ENCODE assay signal across 16 cellular contexts in genomic region chr2:233813236-233814062, GRCh38. TPM values are rescaled to one million over a fixed set of nuclear protein-coding genes. Genes with fewer than 3 reads are reported as not detected.
"Had no signal": no experiment of that assay in that cellular context is flagged by ENCODE, and none has a peak within 500 bp of the region (broad histone marks: within the 10 kb centered on the region; RNA-seq: fewer than 3 reads in every experiment).

No MANE protein-coding gene starts in this region.

- H3K4me1 Mint-ChIP-seq: activated naive CD4-positive, alpha-beta T cell treated with anti-CD3 and anti-CD28 coated beads, Interleukin-2, amount 50 U/mL, for 24 hours; central memory CD8-positive, alpha-beta T cell; nephron had no signal

- ATAC-seq: activated CD4-positive, CD25-positive, alpha-beta regulatory T cell treated with anti-CD3 and anti-CD28 coated beads, Interleukin-2, amount 50 U/mL, for 24 hours; body of pancreas; T-helper 17 cell had no signal

- H3K27ac Mint-ChIP-seq: activated CD4-positive, alpha-beta memory T cell treated with anti-CD3 and anti-CD28 coated beads for 36 hours; activated naive CD4-positive, alpha-beta T cell treated with anti-CD3 and anti-CD28 coated beads, Interleukin-2, amount 50 U/mL, for 24 hours; activated T-helper 2 cell treated with anti-CD3 and anti-CD28 coated beads, Interferon-gamma antibody, Interleukin-2, Interleukin-4, amounts not matched to agents 10 μg/mL and 5 μg/mL and 100 μg/mL, durations not matched to agents 14 hours and 24 hours and 36 hours; nephron; T-helper 17 cell had no signal

- H3K36me3 ChIP-seq: transverse colon had no signal

- DNase-seq: activated CD4-positive, alpha-beta memory T cell treated with anti-CD3 and anti-CD28 coated beads for 36 hours; activated CD8-positive, alpha-beta memory T cell treated with anti-CD3 and anti-CD28 coated beads, Interleukin-2, amount 50 U/mL, for 4 hours; effector memory CD4-positive, alpha-beta T cell; hypothalamus; mammary epithelial cell; T-helper 17 cell had no signal

- H3K4me3 ChIP-seq: body of pancreas, skin epidermis, transverse colon had no signal

- H3K9me3 Mint-ChIP-seq: activated CD4-positive, alpha-beta memory T cell treated with anti-CD3 and anti-CD28 coated beads for 36 hours; activated naive CD4-positive, alpha-beta T cell treated with anti-CD3 and anti-CD28 coated beads, Interleukin-2, amount 50 U/mL, for 24 hours; activated T-helper 2 cell treated with anti-CD3 and anti-CD28 coated beads, Interferon-gamma antibody, Interleukin-2, Interleukin-4, amounts not matched to agents 10 μg/mL and 5 μg/mL and 100 μg/mL, durations not matched to agents 14 hours and 24 hours and 36 hours; central memory CD8-positive, alpha-beta T cell; nephron had no signal

- H3K4me1 ChIP-seq: body of pancreas, transverse colon had no signal

- H3K9me3 ChIP-seq: body of pancreas, transverse colon had no signal

- H3K36me3 Mint-ChIP-seq: activated CD4-positive, alpha-beta memory T cell treated with anti-CD3 and anti-CD28 coated beads for 36 hours; activated naive CD4-positive, alpha-beta T cell treated with anti-CD3 and anti-CD28 coated beads, Interleukin-2, amount 50 U/mL, for 24 hours had no signal

- H3K27ac ChIP-seq: body of pancreas, skin epidermis, transverse colon had no signal

- H3K4me3 Mint-ChIP-seq: activated CD4-positive, alpha-beta memory T cell treated with anti-CD3 and anti-CD28 coated beads for 36 hours; activated naive CD4-positive, alpha-beta T cell treated with anti-CD3 and anti-CD28 coated beads, Interleukin-2, amount 50 U/mL, for 24 hours; central memory CD8-positive, alpha-beta T cell; nephron; T-helper 17 cell had no signal

- H3K27me3 ChIP-seq: body of pancreas, transverse colon had no signal

RNA-seq across cellular contexts. Expression of gene MROH2A, which starts 35.3 kb away (rescaled TPM):
- total RNA-seq: activated CD4-positive, alpha-beta memory T cell treated with anti-CD3 and anti-CD28 coated beads for 36 hours; activated T-helper 2 cell treated with anti-CD3 and anti-CD28 coated beads, Interferon-gamma antibody, Interleukin-2, Interleukin-4, amounts not matched to agents 10 μg/mL and 5 μg/mL and 100 μg/mL, durations not matched to agents 14 hours and 24 hours and 36 hours; body of pancreas; epithelial cell of proximal tubule; osteocyte; T-helper 17 cell had no signal

RNA-seq across cellular contexts. Expression of gene UGT1A1, which starts 53.4 kb away (rescaled TPM):
- total RNA-seq: activated CD4-positive, alpha-beta memory T cell treated with anti-CD3 and anti-CD28 coated beads for 36 hours; activated T-helper 2 cell treated with anti-CD3 and anti-CD28 coated beads, Interferon-gamma antibody, Interleukin-2, Interleukin-4, amounts not matched to agents 10 μg/mL and 5 μg/mL and 100 μg/mL, durations not matched to agents 14 hours and 24 hours and 36 hours; body of pancreas; epithelial cell of proximal tubule; osteocyte; T-helper 17 cell had no signal
